Comparison of ENCODE assay signal across 17 cellular contexts in the genomic region with DNA sequence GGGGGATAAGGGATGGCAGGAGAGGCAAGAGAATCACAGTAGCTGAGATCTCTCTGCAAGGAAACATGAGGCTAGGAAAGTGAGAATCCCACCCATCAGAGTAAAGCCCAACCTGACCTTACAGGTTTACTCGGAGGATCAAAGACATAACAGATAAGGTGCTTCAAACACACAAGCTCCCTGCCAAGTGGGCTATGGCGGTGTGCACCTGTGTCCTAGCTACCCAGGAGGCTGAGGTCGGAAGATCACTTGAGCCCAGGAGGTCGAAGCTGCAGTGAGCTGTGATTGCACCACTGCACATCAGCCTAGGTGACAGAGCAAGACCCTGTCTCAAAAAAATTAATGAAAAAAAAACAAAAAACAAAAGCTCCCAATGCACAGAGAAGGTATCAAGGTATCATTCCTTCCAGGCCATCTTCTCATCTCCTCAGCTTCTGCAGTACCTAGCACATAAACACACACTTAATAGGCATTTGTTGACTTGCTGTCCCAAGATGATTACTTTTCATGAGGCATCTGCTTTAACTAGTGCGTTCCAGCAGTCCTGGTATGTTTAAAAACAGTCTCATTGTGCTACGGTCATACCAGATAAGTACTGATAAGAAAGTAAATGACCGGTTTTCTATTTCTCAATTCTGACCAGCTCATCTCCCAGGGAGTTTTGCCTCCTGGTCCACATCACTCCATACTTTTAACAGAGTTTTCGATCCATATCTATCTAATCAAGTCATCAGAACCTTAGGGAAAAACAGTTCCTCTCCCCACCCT. TPM values are rescaled to one million over a fixed set of nuclear protein-coding genes. Genes with fewer than 3 reads are reported as not detected.
DNase-seq lines count a peak whose midpoint lies in the region; ATAC-seq, FAIRE-seq and TF ChIP-seq lines count a peak whose summit lies in the region.
"Had no signal": no experiment of that assay in that cellular context is flagged by ENCODE, and none has a peak within 500 bp of the region (broad histone marks: within the 10 kb centered on the region; RNA-seq: fewer than 3 reads in every experiment).

No MANE protein-coding gene starts in this region.

- H3K27ac Mint-ChIP-seq in GM23338, result peak overlapping the region; percentile 16; the same call in 1 of the 2 replicates
- H3K27ac Mint-ChIP-seq in endothelial cell (ENCODE audit: unreplicated experiment), result peak overlapping the region; percentile 11
- peak overlapping the region; percentile 56 for H3K27ac Mint-ChIP-seq in progenitor cell of endocrine pancreas
- H3K27ac Mint-ChIP-seq: CD4-positive, alpha-beta T cell had no signal

- peaks cover 80% of the 10 kb centered on the region for H3K4me1 ChIP-seq in GM23338 (ENCODE audit: insufficient read depth)

- H3K36me3 Mint-ChIP-seq in GM23338 (ENCODE audit: low read depth), result peaks cover 41% of the 10 kb centered on the region
- H3K36me3 Mint-ChIP-seq in endothelial cell (ENCODE audit: low read depth, unreplicated experiment), result peaks cover 41% of the 10 kb centered on the region
- peaks cover 19% of the 10 kb centered on the region for H3K36me3 Mint-ChIP-seq in progenitor cell of endocrine pancreas (ENCODE audit: insufficient read depth)

- peaks cover 6% of the 10 kb centered on the region for H3K27me3 Mint-ChIP-seq in GM23338 (ENCODE audit: insufficient read depth, low read depth, poor library complexity)
- peaks cover 2% of the 10 kb centered on the region for H3K27me3 Mint-ChIP-seq in endothelial cell (ENCODE audit: unreplicated experiment)
- H3K27me3 Mint-ChIP-seq in progenitor cell of endocrine pancreas, result no peaks in the 10 kb centered on the region
- H3K27me3 Mint-ChIP-seq: CD4-positive, alpha-beta T cell had no signal

- H3K27ac ChIP-seq in GM23338 (ENCODE audit: low read depth), result no peak overlapping the region
- H3K27ac ChIP-seq: PC-9, SK-N-MC had no signal

- H3K79me2 ChIP-seq in GM23338 (replicated peaks; ENCODE audit: insufficient read depth), result peaks cover 100% of the 10 kb centered on the region

- no peaks in the 10 kb centered on the region for H3K9me2 ChIP-seq in GM23338 (ENCODE audit: insufficient read depth)

- no peak for FAIRE-seq in D721Med (lab: Jason Lieb, UNC)
- FAIRE-seq: G401.6, GM12892 had no signal

- H3K4me2 ChIP-seq in GM23338, result no peak overlapping the region
- H3K4me2 ChIP-seq: PC-9 had no signal

- H2AFZ ChIP-seq in GM23338, result no peak overlapping the region
- H2AFZ ChIP-seq: PC-9 had no signal

- no peaks in the 10 kb centered on the region for H3K27me3 ChIP-seq in GM23338 (ENCODE audit: insufficient read depth)

- ATAC-seq in GM23338 (no peak), HG03108 (IDR thresholded peaks at IDR 0.05; ENCODE audit: unreplicated experiment) (no peak)

- peaks cover 11% of the 10 kb centered on the region; the same call in 1 of the 2 replicates for H3K36me3 ChIP-seq in GM23338 (ENCODE audit: insufficient read depth)

- H4K20me1 ChIP-seq in GM23338 (replicated peaks; ENCODE audit: insufficient read depth), result peaks cover 23% of the 10 kb centered on the region

- H3K4me1 Mint-ChIP-seq in GM23338 (peaks cover 76% of the 10 kb centered on the region), endothelial cell (ENCODE audit: unreplicated experiment) (peaks cover 72% of the 10 kb centered on the region), progenitor cell of endocrine pancreas (ENCODE audit: low read depth) (peaks cover 19% of the 10 kb centered on the region)

- TF ChIP-seq CTCF in GM23338 (conservative IDR thresholded peaks at IDR 0.05; ENCODE audit: low read depth in 2 of 2) (no peak), endothelial cell (IDR thresholded peaks at IDR 0.05; ENCODE audit: unreplicated experiment) (no peak), progenitor cell of endocrine pancreas (IDR thresholded peaks at IDR 0.05; ENCODE audit: unreplicated experiment) (no peak), D721Med (IDR thresholded peaks at IDR 0.05; ENCODE audit: insufficient read depth, missing control alignments) (no peak)

- H3F3A ChIP-seq in GM23338 (replicated peaks; ENCODE audit: low read depth), result peaks cover 10% of the 10 kb centered on the region; the same call in 1 of the 2 replicates

- DNase-seq in GM23338 (ENCODE audit: low spot score) (no peak), OCI-M1 (lab: John Stamatoyannopoulos, UW) (peak; percentile 2), endothelial cell (ENCODE audit: low spot score) (no peak), progenitor cell of endocrine pancreas (ENCODE audit: low spot score, unreplicated experiment) (no peak), SHP77 treated with DMSO at 0.1 percent for 48 hours (lab: John Stamatoyannopoulos, UW) (no peak), D721Med (ENCODE audit: insufficient read length, low spot score) (no peak)
- DNase-seq: AML-193; CD4-positive, alpha-beta T cell; DMS79 treated with DMSO at 0.1 percent for 48 hours; NCI-H146; NCI-H345; NCI-H69; PC-9 had no signal

- no peak overlapping the region for H3K4me3 ChIP-seq in GM23338
- H3K4me3 ChIP-seq: PC-9, SK-N-MC had no signal

- H3K4me3 Mint-ChIP-seq in GM23338, result no peak overlapping the region
- no peak overlapping the region for H3K4me3 Mint-ChIP-seq in endothelial cell (ENCODE audit: unreplicated experiment)
- no peak overlapping the region for H3K4me3 Mint-ChIP-seq in progenitor cell of endocrine pancreas (ENCODE audit: low read depth)
- H3K4me3 Mint-ChIP-seq: CD4-positive, alpha-beta T cell had no signal

- H3K9me3 Mint-ChIP-seq in GM23338 (peaks cover 2% of the 10 kb centered on the region; the same call in 2 of the 3 replicates), endothelial cell (ENCODE audit: unreplicated experiment) (no peaks in the 10 kb centered on the region), progenitor cell of endocrine pancreas (ENCODE audit: low read depth) (peaks cover 3% of the 10 kb centered on the region)
- H3K9me3 Mint-ChIP-seq: CD4-positive, alpha-beta T cell had no signal

TF ChIP-seq in GM23338, 12 proteins besides CTCF, POLR2A, EP300 and RAD21 (continues in another document):
- TF ChIP-seq JUNB (IDR thresholded peaks at IDR 0.05; ENCODE audit: unreplicated experiment) (no peak), EZH2phosphoT487 (IDR thresholded peaks at IDR 0.05; ENCODE audit: unreplicated experiment) (no peak), CREB1 (CRISPR knock-in tag; IDR thresholded peaks at IDR 0.05; ENCODE audit: low read depth) (no peak), POLR2AphosphoS5 (IDR thresholded peaks at IDR 0.05; ENCODE audit: low read depth) (no peak)
- TF ChIP-seq, protein P1, sequence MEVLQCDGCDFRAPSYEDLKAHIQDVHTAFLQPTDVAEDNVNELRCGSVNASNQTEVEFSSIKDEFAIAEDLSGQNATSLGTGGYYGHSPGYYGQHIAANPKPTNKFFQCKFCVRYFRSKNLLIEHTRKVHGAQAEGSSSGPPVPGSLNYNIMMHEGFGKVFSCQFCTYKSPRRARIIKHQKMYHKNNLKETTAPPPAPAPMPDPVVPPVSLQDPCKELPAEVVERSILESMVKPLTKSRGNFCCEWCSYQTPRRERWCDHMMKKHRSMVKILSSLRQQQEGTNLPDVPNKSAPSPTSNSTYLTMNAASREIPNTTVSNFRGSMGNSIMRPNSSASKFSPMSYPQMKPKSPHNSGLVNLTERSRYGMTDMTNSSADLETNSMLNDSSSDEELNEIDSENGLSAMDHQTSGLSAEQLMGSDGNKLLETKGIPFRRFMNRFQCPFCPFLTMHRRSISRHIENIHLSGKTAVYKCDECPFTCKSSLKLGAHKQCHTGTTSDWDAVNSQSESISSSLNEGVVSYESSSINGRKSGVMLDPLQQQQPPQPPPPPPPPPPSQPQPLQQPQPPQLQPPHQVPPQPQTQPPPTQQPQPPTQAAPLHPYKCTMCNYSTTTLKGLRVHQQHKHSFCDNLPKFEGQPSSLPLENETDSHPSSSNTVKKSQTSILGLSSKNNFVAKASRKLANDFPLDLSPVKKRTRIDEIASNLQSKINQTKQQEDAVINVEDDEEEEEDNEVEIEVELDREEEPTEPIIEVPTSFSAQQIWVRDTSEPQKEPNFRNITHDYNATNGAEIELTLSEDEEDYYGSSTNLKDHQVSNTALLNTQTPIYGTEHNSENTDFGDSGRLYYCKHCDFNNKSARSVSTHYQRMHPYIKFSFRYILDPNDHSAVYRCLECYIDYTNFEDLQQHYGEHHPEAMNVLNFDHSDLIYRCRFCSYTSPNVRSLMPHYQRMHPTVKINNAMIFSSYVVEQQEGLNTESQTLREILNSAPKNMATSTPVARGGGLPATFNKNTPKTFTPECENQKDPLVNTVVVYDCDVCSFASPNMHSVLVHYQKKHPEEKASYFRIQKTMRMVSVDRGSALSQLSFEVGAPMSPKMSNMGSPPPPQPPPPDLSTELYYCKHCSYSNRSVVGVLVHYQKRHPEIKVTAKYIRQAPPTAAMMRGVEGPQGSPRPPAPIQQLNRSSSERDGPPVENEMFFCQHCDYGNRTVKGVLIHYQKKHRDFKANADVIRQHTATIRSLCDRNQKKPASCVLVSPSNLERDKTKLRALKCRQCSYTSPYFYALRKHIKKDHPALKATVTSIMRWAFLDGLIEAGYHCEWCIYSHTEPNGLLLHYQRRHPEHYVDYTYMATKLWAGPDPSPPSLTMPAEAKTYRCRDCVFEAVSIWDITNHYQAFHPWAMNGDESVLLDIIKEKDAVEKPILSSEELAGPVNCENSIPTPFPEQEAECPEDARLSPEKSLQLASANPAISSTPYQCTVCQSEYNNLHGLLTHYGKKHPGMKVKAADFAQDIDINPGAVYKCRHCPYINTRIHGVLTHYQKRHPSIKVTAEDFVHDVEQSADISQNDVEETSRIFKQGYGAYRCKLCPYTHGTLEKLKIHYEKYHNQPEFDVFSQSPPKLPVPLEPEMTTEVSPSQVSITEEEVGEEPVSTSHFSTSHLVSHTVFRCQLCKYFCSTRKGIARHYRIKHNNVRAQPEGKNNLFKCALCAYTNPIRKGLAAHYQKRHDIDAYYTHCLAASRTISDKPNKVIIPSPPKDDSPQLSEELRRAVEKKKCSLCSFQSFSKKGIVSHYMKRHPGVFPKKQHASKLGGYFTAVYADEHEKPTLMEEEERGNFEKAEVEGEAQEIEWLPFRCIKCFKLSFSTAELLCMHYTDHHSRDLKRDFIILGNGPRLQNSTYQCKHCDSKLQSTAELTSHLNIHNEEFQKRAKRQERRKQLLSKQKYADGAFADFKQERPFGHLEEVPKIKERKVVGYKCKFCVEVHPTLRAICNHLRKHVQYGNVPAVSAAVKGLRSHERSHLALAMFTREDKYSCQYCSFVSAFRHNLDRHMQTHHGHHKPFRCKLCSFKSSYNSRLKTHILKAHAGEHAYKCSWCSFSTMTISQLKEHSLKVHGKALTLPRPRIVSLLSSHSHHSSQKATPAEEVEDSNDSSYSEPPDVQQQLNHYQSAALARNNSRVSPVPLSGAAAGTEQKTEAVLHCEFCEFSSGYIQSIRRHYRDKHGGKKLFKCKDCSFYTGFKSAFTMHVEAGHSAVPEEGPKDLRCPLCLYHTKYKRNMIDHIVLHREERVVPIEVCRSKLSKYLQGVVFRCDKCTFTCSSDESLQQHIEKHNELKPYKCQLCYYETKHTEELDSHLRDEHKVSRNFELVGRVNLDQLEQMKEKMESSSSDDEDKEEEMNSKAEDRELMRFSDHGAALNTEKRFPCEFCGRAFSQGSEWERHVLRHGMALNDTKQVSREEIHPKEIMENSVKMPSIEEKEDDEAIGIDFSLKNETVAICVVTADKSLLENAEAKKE (CRISPR knock-in tag; IDR thresholded peaks at IDR 0.05), result no peak

RNA-seq across cellular contexts. Expression of gene GNA12, which starts 13.3 kb away (rescaled TPM):
- total RNA-seq in GM23338 (2014; rRNA removed; shearing (Covaris generic)), result 87.7 and 99.8 TPM in 2 replicates
- polyA plus RNA-seq in GM23338 (2016; fragmentation: Nextera tagmentation; extraction: Ambion mirVana), result 24.0 and 25.2 TPM in 2 replicates
- total RNA-seq in endothelial cell (ENCODE audit: unreplicated experiment) (105 TPM), progenitor cell of endocrine pancreas (65.4 and 68.6 TPM in 2 replicates)
